In genomic region chr7:6409991-6410693, GRCh38 we compare ENCODE assay signal across 20 cellular contexts. TPM values are rescaled to one million over a fixed set of nuclear protein-coding genes. Genes with fewer than 3 reads are reported as not detected.
A peak's percentile ranks its signal among the peaks of the same experiment; 100 is the strongest.
DNase-seq lines count a peak whose midpoint lies in the region; ATAC-seq and TF ChIP-seq lines count a peak whose summit lies in the region.
"Had no signal": no experiment of that assay in that cellular context is flagged by ENCODE, and none has a peak within 500 bp of the region (broad histone marks: within the 10 kb centered on the region; RNA-seq: fewer than 3 reads in every experiment).

No MANE protein-coding gene starts in this region.

- H3K36me3 ChIP-seq in Panc1 (ENCODE audit: control insufficient read depth, insufficient read depth, low read length) = peaks cover 3% of the 10 kb centered on the region
- peaks cover 0 to 100% (median 99%) of the 10 kb centered on the region in 6 donors for H3K36me3 ChIP-seq in spleen
- peaks cover 53% of the 10 kb centered on the region for H3K36me3 ChIP-seq in CD4-positive, alpha-beta memory T cell (ENCODE audit: insufficient read depth, low read length)

- no peak overlapping the region for H3K4me3 Mint-ChIP-seq in CD4-positive, alpha-beta memory T cell
- H3K4me3 Mint-ChIP-seq: activated CD4-positive, alpha-beta T cell treated with anti-CD3 and anti-CD28 coated beads for 36 hours; CD4-positive, alpha-beta T cell; T-cell had no signal

- H3K4me3 ChIP-seq in Panc1 (ENCODE audit: low read depth in 2 of 2, low read length in 2 of 2) (no peak overlapping the region), spleen (no peak overlapping the region)
- H3K4me3 ChIP-seq in CD4-positive, alpha-beta memory T cell (ENCODE audit: low read length in 2 of 2) = no peak overlapping the region
- H3K4me3 ChIP-seq: GM12878, thoracic aorta had no signal

- DNase-seq in GM13977 (ENCODE audit: low spot score) (peak; percentile 34), Panc1 (ENCODE audit: low read depth, low spot score) (no peak), left lobe of liver (ENCODE audit: low spot score) (no peak), spleen (peak; percentile 70)
- DNase-seq in CD4-positive, alpha-beta memory T cell = no peak
- DNase-seq: activated CD4-positive, alpha-beta T cell treated with anti-CD3 and anti-CD28 coated beads for 36 hours; CD4-positive, alpha-beta T cell; erythroblast; foreskin keratinocyte; NCI-H1048; NCI-H187 treated with DMSO at 0.1 percent for 48 hours; NCI-H69; T-cell had no signal

- H3K9me3 Mint-ChIP-seq in CD4-positive, alpha-beta memory T cell = no peaks in the 10 kb centered on the region
- H3K9me3 Mint-ChIP-seq: activated naive CD4-positive, alpha-beta T cell treated with anti-CD3 and anti-CD28 coated beads, Interleukin-2, amount 50 U/mL, for 72 hours; CD4-positive, alpha-beta T cell; T-cell had no signal

- 87 to 95% (median 94%) methylated on average over 21 to 30 of the region's 30 CpGs for WGBS in spleen, 5 donors

- BruUV-seq in Panc1 (replicated peaks; lab: Mats Ljungman, UMichigan) = no TSS peak

- POLR2A ChIA-PET in Panc1 (lab: Charles Lee) = no interaction called here
- POLR2A ChIA-PET in CD4-positive, alpha-beta memory T cell (lab: Charles Lee; ENCODE audit: partially characterized antibody) = interaction anchor here (1.4 kb wide), 1 partner anchor 38 kb away, joined by 6 read pairs; the partner anchor contains the start of gene DAGLB

- H3K27ac Mint-ChIP-seq in CD4-positive, alpha-beta memory T cell = peak overlapping the region in 1 of 7 donors; percentile 35
- H3K27ac Mint-ChIP-seq: activated CD4-positive, alpha-beta T cell treated with anti-CD3 and anti-CD28 coated beads for 36 hours; activated naive CD4-positive, alpha-beta T cell treated with anti-CD3 and anti-CD28 coated beads, Interleukin-2, amount 50 U/mL, for 72 hours; CD4-positive, alpha-beta T cell; T-cell had no signal

- H3K27ac ChIP-seq in Panc1 (ENCODE audit: low read length) (no peak overlapping the region), spleen (no peak overlapping the region)
- no peak overlapping the region for H3K27ac ChIP-seq in CD4-positive, alpha-beta memory T cell (ENCODE audit: low read depth, low read length)
- H3K27ac ChIP-seq: foreskin keratinocyte, thoracic aorta had no signal

- TF ChIP-seq POLR2A in spleen (IDR thresholded peaks at IDR 0.05) = no peak

- TF ChIP-seq CTCF in GM13977 (IDR thresholded peaks at IDR 0.05; ENCODE audit: extremely low read depth, insufficient read depth, missing control alignments) (no peak), Panc1 (IDR thresholded peaks at IDR 0.05) (no peak), spleen (IDR thresholded peaks at IDR 0.05 in 8 of 11, conservative IDR thresholded peaks at IDR 0.05 in 3 of 11) (no peak)

- H3K9me3 ChIP-seq in Panc1 (ENCODE audit: control insufficient read depth, insufficient read depth, low read depth, low read length) (no peaks in the 10 kb centered on the region), spleen (no peaks in the 10 kb centered on the region)
- no peaks in the 10 kb centered on the region for H3K9me3 ChIP-seq in CD4-positive, alpha-beta memory T cell (ENCODE audit: control insufficient read depth in 1 of 2, low read length in 2 of 2)
- H3K9me3 ChIP-seq: thoracic aorta had no signal

- H3K36me3 Mint-ChIP-seq in CD4-positive, alpha-beta memory T cell = peaks cover 57 to 63% of the 10 kb centered on the region in 2 donors

- in situ Hi-C loops in GM13977 (cut with MboI; ENCODE audit: low pct_unique_long_range_greater_than_20kb, low sequenced_read_pairs, unreplicated experiment) (no loop called here), Panc1 (cut with HindIII; ENCODE audit: low pct_unique_long_range_greater_than_20kb, low sequenced_read_pairs) (no loop called here)

- ATAC-seq in Panc1 (peak; percentile 16), left lobe of liver (peak; percentile 30), GM21515 (IDR thresholded peaks at IDR 0.05; ENCODE audit: unreplicated experiment) (no peak), HG03025 (IDR thresholded peaks at IDR 0.05; ENCODE audit: low FRiP score, unreplicated experiment) (no peak)
- no peak for ATAC-seq in activated CD4-positive, CD25-positive, alpha-beta regulatory T cell treated with anti-CD3 and anti-CD28 coated beads, Interleukin-2, amount 50 U/mL, for 24 hours
- ATAC-seq: activated CD4-positive, alpha-beta T cell treated with anti-CD3 and anti-CD28 coated beads for 36 hours; activated naive CD4-positive, alpha-beta T cell treated with anti-CD3 and anti-CD28 coated beads, Interleukin-2, amount 50 U/mL, for 72 hours; foreskin keratinocyte; GM12878; sciatic nerve had no signal

- CTCF ChIA-PET in Panc1 (lab: Charles Lee) = interaction anchor here (0.6 kb wide), 1 partner anchor 10 kb away, joined by 3 read pairs; no protein-coding TSS in a partner anchor
- CTCF ChIA-PET in CD4-positive, alpha-beta memory T cell (lab: Charles Lee; ENCODE audit: partially characterized antibody) = no interaction called here

- H3K4me1 Mint-ChIP-seq in CD4-positive, alpha-beta memory T cell = no peaks in the 10 kb centered on the region
- H3K4me1 Mint-ChIP-seq: activated CD4-positive, alpha-beta T cell treated with anti-CD3 and anti-CD28 coated beads for 36 hours; T-cell had no signal

- H3K4me1 ChIP-seq in Panc1 (ENCODE audit: control insufficient read depth, insufficient read depth, low read length) = no peaks in the 10 kb centered on the region
- H3K4me1 ChIP-seq in spleen = no peaks in the 10 kb centered on the region
- H3K4me1 ChIP-seq in CD4-positive, alpha-beta memory T cell (ENCODE audit: insufficient read depth, low read length) = no peaks in the 10 kb centered on the region
- H3K4me1 ChIP-seq: foreskin keratinocyte had no signal

- H3K27me3 Mint-ChIP-seq in CD4-positive, alpha-beta memory T cell = no peaks in the 10 kb centered on the region
- H3K27me3 Mint-ChIP-seq: activated CD4-positive, alpha-beta T cell treated with anti-CD3 and anti-CD28 coated beads for 36 hours; CD4-positive, alpha-beta T cell; T-cell had no signal

- intact Hi-C loops in Panc1 (cut with micrococcal nuclease; ENCODE audit: unreplicated experiment) (no loop called here), spleen (cut with DNase I; ENCODE audit: low total_unique reads) (no loop called here)
- intact Hi-C loops in CD4-positive, alpha-beta memory T cell (cut with micrococcal nuclease) = no loop called here

- H3K27me3 ChIP-seq in Panc1 (ENCODE audit: control insufficient read depth, insufficient read depth, low read length) (no peaks in the 10 kb centered on the region), spleen (replicated peaks in 1 of 7) (no peaks in the 10 kb centered on the region)
- H3K27me3 ChIP-seq in CD4-positive, alpha-beta memory T cell (ENCODE audit: insufficient read depth, low read length) = no peaks in the 10 kb centered on the region
- H3K27me3 ChIP-seq: foreskin keratinocyte had no signal

RNA-seq across cellular contexts. Expression of gene RAC1, which starts 35.8 kb away (rescaled TPM):
- total RNA-seq in Panc1 (2021; ENCODE audit: unreplicated experiment) (484 TPM), left lobe of liver (80.1 TPM), spleen (100 to 1,000 TPM; 135 to 200 (median 174) TPM)
- polyA plus RNA-seq in Panc1 (2012; ENCODE audit: insufficient read length) = 639 TPM
- polyA plus RNA-seq in spleen = 100 to 1,000 TPM; 137 to 185 (median 162) TPM
- 10 to 100 TPM; 85.5 to 94.3 TPM for total RNA-seq in CD4-positive, alpha-beta memory T cell
- 100 to 1,000 TPM; 187 to 283 TPM for polyA plus RNA-seq in CD4-positive, alpha-beta memory T cell

RNA-seq across cellular contexts. Expression of gene DAGLB, which starts 37.6 kb away (rescaled TPM):
- total RNA-seq in Panc1 (2021; ENCODE audit: unreplicated experiment) (22.3 TPM), left lobe of liver (17.9 TPM), spleen (10 to 100 TPM; 14.4 to 35.1 (median 25.3) TPM)
- polyA plus RNA-seq in Panc1 (2012; ENCODE audit: insufficient read length) = 17.2 TPM
- polyA plus RNA-seq in spleen = 10 to 100 TPM in 2 of 3 donors, 1 to 10 TPM in 1; 7.2 to 29.2 (median 18.4) TPM
- total RNA-seq in CD4-positive, alpha-beta memory T cell = 10 to 100 TPM; 36.4 to 37.0 TPM
- 10 to 100 TPM in 1 of 2 donors, 1 to 10 TPM in 1; 5.3 to 12.7 TPM for polyA plus RNA-seq in CD4-positive, alpha-beta memory T cell

Comparison
In these comparisons a context has a peak if more than half of its experiments do, and no peak if none do; other contexts are left out.
1. DNase-seq: peak in GM13977 (single experiment) and spleen (single experiment); none in Panc1 (single experiment), left lobe of liver (single experiment) and CD4-positive, alpha-beta memory T cell (0 of 5).
2. ATAC-seq: peak in Panc1 (single experiment) and left lobe of liver (single experiment); none in GM21515 (single experiment), HG03025 (single experiment) and activated CD4-positive, CD25-positive, alpha-beta regulatory T cell treated with anti-CD3 and anti-CD28 coated beads, Interleukin-2, amount 50 U/mL, for 24 hours (0 of 2).